Comparison of ENCODE assay signal across 13 cellular contexts in genomic region chr10:24439935-24440334, GRCh38.
"Had no signal": no experiment of that assay in that cellular context is flagged by ENCODE, and none has a peak within 500 bp of the region (broad histone marks: within the 10 kb centered on the region; RNA-seq: fewer than 3 reads in every experiment).

No MANE protein-coding gene starts in this region.

- H3K27ac ChIP-seq: adrenal gland, upper lobe of left lung had no signal

- H3K27me3 ChIP-seq: adrenal gland, brain microvascular endothelial cell, upper lobe of left lung had no signal

- DNase-seq: activated CD4-positive, alpha-beta T cell treated with anti-CD3 and anti-CD28 coated beads, Interleukin-2, amount 50 U/mL, for 1 hour; activated naive CD4-positive, alpha-beta T cell treated with anti-CD3 and anti-CD28 coated beads, Interleukin-2, amount 50 U/mL, for 16 hours; adrenal gland; brain microvascular endothelial cell; dermis blood vessel endothelial cell; endodermal cell; erythroblast; left colon; stimulated activated CD4-positive, alpha-beta T cell treated with anti-CD3 and anti-CD28 coated beads, Interleukin-4, amount 100 ng/mL, for 4 hours; T-helper 17 cell; upper lobe of left lung had no signal

- H3K36me3 Mint-ChIP-seq: memory B cell had no signal

- H3K27ac Mint-ChIP-seq: activated T-helper 2 cell treated with anti-CD3 and anti-CD28 coated beads, Interferon-gamma antibody, Interleukin-2, Interleukin-4, amounts not matched to agents 10 μg/mL and 5 μg/mL and 100 μg/mL, durations not matched to agents 14 hours and 24 hours and 36 hours; endodermal cell; memory B cell; T-helper 17 cell had no signal

- H3K36me3 ChIP-seq: adrenal gland, brain microvascular endothelial cell had no signal

- ATAC-seq: left colon, T-helper 17 cell had no signal

- H3K9me3 ChIP-seq: adrenal gland, upper lobe of left lung had no signal

- H3K4me3 ChIP-seq: adrenal gland, upper lobe of left lung had no signal

- H3K4me1 Mint-ChIP-seq: memory B cell, T-helper 17 cell had no signal

- H3K9me3 Mint-ChIP-seq: activated T-helper 2 cell treated with anti-CD3 and anti-CD28 coated beads, Interferon-gamma antibody, Interleukin-2, Interleukin-4, amounts not matched to agents 10 μg/mL and 5 μg/mL and 100 μg/mL, durations not matched to agents 14 hours and 24 hours and 36 hours; endodermal cell had no signal

- H3K4me3 Mint-ChIP-seq: endodermal cell, memory B cell, T-helper 17 cell had no signal
